In genomic region chr4:46450556-46450955, GRCh38 we compare ENCODE assay signal across 31 cellular contexts.
"Had no signal": no experiment of that assay in that cellular context is flagged by ENCODE, and none has a peak within 500 bp of the region (broad histone marks: within the 10 kb centered on the region; RNA-seq: fewer than 3 reads in every experiment).

No MANE protein-coding gene starts in this region.

- H3K27ac ChIP-seq: brain microvascular endothelial cell, coronary artery, dorsolateral prefrontal cortex, esophagus muscularis mucosa, heart left ventricle, WERI-Rb-1 had no signal

- H3K4me1 ChIP-seq: esophagus muscularis mucosa, heart left ventricle had no signal

- H3K4me1 Mint-ChIP-seq: activated B cell treated with CpG ODN at 0.5 μM for 24 hours; activated T-helper 17 cell treated with anti-CD3 and anti-CD28 coated beads, Interleukin-2, amount 50 U/mL, for 72 hours; central memory CD8-positive, alpha-beta T cell; endodermal cell; T-helper 17 cell had no signal

- ATAC-seq: activated CD4-positive, CD25-positive, alpha-beta regulatory T cell treated with anti-CD3 and anti-CD28 coated beads, Interleukin-2, amount 50 U/mL, for 24 hours; activated CD8-positive, alpha-beta T cell treated with anti-CD3 and anti-CD28 coated beads for 36 hours; activated T-cell treated with anti-CD3 and anti-CD28 coated beads, Interleukin-2, amount 50 U/mL, for 4 hours; activated T-helper 17 cell treated with anti-CD3 and anti-CD28 coated beads, Interleukin-2, amount 50 U/mL, for 72 hours; heart left ventricle; T-helper 17 cell had no signal

- H3K36me3 ChIP-seq: brain microvascular endothelial cell, esophagus muscularis mucosa, heart left ventricle, WERI-Rb-1 had no signal

- H3K27me3 ChIP-seq: brain microvascular endothelial cell, esophagus muscularis mucosa, heart left ventricle had no signal

- H3K27ac Mint-ChIP-seq: activated B cell treated with CpG ODN at 0.5 μM for 24 hours; activated CD8-positive, alpha-beta T cell treated with anti-CD3 and anti-CD28 coated beads for 36 hours; activated naive CD8-positive, alpha-beta T cell; activated T-helper 17 cell treated with anti-CD3 and anti-CD28 coated beads, Interleukin-2, amount 50 U/mL, for 72 hours; dendritic cell treated with granulocyte-macrophage colony-stimulating factor and Interleukin-4, amounts not matched to agents 40 ng/mL and 50 ng/mL, for 4 days; endodermal cell; T-helper 17 cell; T-helper 2 cell treated with Interferon-gamma antibody and Interleukin-4, amounts not matched to agents 5 μg/mL and 100 μg/mL, for 36 hours had no signal

- H3K4me3 Mint-ChIP-seq: activated B cell treated with CpG ODN at 0.5 μM for 24 hours; activated CD8-positive, alpha-beta T cell treated with anti-CD3 and anti-CD28 coated beads for 36 hours; activated naive CD8-positive, alpha-beta T cell; activated T-cell treated with anti-CD3 and anti-CD28 coated beads, Interleukin-2, amount 50 U/mL, for 4 hours; activated T-helper 17 cell treated with anti-CD3 and anti-CD28 coated beads, Interleukin-2, amount 50 U/mL, for 72 hours; central memory CD8-positive, alpha-beta T cell; dendritic cell treated with granulocyte-macrophage colony-stimulating factor and Interleukin-4, amounts not matched to agents 40 ng/mL and 50 ng/mL, for 4 days; endodermal cell; T-helper 17 cell; T-helper 2 cell treated with Interferon-gamma antibody and Interleukin-4, amounts not matched to agents 5 μg/mL and 100 μg/mL, for 36 hours had no signal

- H3K36me3 Mint-ChIP-seq: activated naive CD8-positive, alpha-beta T cell had no signal

- H3K9me3 Mint-ChIP-seq: endodermal cell had no signal

- H3K27me3 Mint-ChIP-seq: activated B cell treated with CpG ODN at 0.5 μM for 24 hours; activated CD8-positive, alpha-beta T cell treated with anti-CD3 and anti-CD28 coated beads for 36 hours; activated naive CD8-positive, alpha-beta T cell; activated T-helper 17 cell treated with anti-CD3 and anti-CD28 coated beads, Interleukin-2, amount 50 U/mL, for 72 hours; central memory CD8-positive, alpha-beta T cell; dendritic cell treated with granulocyte-macrophage colony-stimulating factor and Interleukin-4, amounts not matched to agents 40 ng/mL and 50 ng/mL, for 4 days; T-helper 17 cell had no signal

- DNase-seq: activated B cell treated with CpG ODN at 0.5 μM for 24 hours; activated CD4-positive, alpha-beta T cell treated with anti-CD3 and anti-CD28 coated beads for 48 hours; activated CD4-positive, alpha-beta T cell treated with anti-CD3 and anti-CD28 coated beads, Interleukin-2, amount 50 U/mL, for 1 hour; activated CD4-positive, alpha-beta T cell treated with anti-CD3 and anti-CD28 coated beads, Interleukin-2, amount 50 U/mL, for 48 hours; activated CD8-positive, alpha-beta memory T cell treated with anti-CD3 and anti-CD28 coated beads for 24 hours; activated CD8-positive, alpha-beta T cell treated with anti-CD3 and anti-CD28 coated beads for 36 hours; activated effector memory CD4-positive, alpha-beta T cell treated with Interleukin-2 at 50 U/mL for 16 hours; activated gamma-delta T cell treated with Interleukin-2 at 50 U/mL for 16 hours; activated naive CD4-positive, alpha-beta T cell treated with anti-CD3 and anti-CD28 coated beads, Interleukin-2, amount 50 U/mL, for 16 hours; activated naive CD4-positive, alpha-beta T cell treated with Interleukin-2 at 50 U/mL for 16 hours; activated T-cell treated with anti-CD3 and anti-CD28 coated beads, Interleukin-2, amount 50 U/mL, for 4 hours; amniotic stem cell; brain microvascular endothelial cell; dorsolateral prefrontal cortex; effector memory CD4-positive, alpha-beta T cell; endodermal cell; erythroblast; glutamatergic neuron; heart left ventricle; T-helper 1 cell; T-helper 17 cell; T1000; WERI-Rb-1 had no signal

- H3K4me3 ChIP-seq: coronary artery, dorsolateral prefrontal cortex, esophagus muscularis mucosa, heart left ventricle had no signal
